Comparison of ENCODE assay signal across 8 cellular contexts in genomic region chr14:68816183-68816942, GRCh38. TPM values are rescaled to one million over a fixed set of nuclear protein-coding genes. Genes with fewer than 3 reads are reported as not detected.
A peak's percentile ranks its signal among the peaks of the same experiment; 100 is the strongest.
DNase-seq lines count a peak whose midpoint lies in the region; ATAC-seq, FAIRE-seq and TF ChIP-seq lines count a peak whose summit lies in the region.

No MANE protein-coding gene starts in this region.

- intact Hi-C loops in endothelial cell of umbilical vein (cut with micrococcal nuclease): loop anchor here (1.0 to 2.0 kb wide), 9 partner anchors 23 to 980 kb away; partner anchors contain the start of gene ZFP36L1

- POLR2A ChIA-PET in endothelial cell of umbilical vein (lab: Charles Lee): interaction anchor here (0.7 to 4.3 kb wide), 3 partner anchors 24 to 357 kb away, joined by 3 to 75 read pairs (median 12); partner anchors contain the start of gene ZFP36L1

- H3K4me2 ChIP-seq in endothelial cell of umbilical vein (ENCODE audit: insufficient read depth, low read length): no peak overlapping the region

- BruUV-seq in endothelial cell of umbilical vein (replicated peaks; lab: Mats Ljungman, UMichigan): no TSS peak

- H3K9ac ChIP-seq in NT2/D1 (ENCODE audit: insufficient read length, low read depth) (peak overlapping the region; percentile 86), endothelial cell of umbilical vein (replicated peaks; ENCODE audit: extremely low read depth, insufficient read depth, low read length) (peak overlapping the region; percentile 11)

- H3K36me3 ChIP-seq in NT2/D1 (ENCODE audit: insufficient read depth, insufficient read length, low read length) (no peaks in the 10 kb centered on the region), endothelial cell of umbilical vein (ENCODE audit: control insufficient read depth in 2 of 2, extremely low read depth in 1 of 2, insufficient read depth in 2 of 2, low read length in 2 of 2) (no peaks in the 10 kb centered on the region)

- peaks cover 2% of the 10 kb centered on the region for H3K79me2 ChIP-seq in endothelial cell of umbilical vein (ENCODE audit: control insufficient read depth, insufficient read depth, low read length)

- peaks cover 33% of the 10 kb centered on the region for H3K4me1 ChIP-seq in NT2/D1 (ENCODE audit: insufficient read depth, insufficient read length)
- peaks cover 21% of the 10 kb centered on the region for H3K4me1 ChIP-seq in endothelial cell of umbilical vein (ENCODE audit: control insufficient read depth, extremely low read depth, insufficient read depth, low read length)
- H3K4me1 ChIP-seq in mononuclear cell (ENCODE audit: insufficient read depth, low read length): peaks cover 67% of the 10 kb centered on the region

- DNase-seq in COLO829 (ENCODE audit: low spot score): peak; percentile 83
- DNase-seq in HT1080 (ENCODE audit: low read depth): peak; percentile 83
- DNase-seq in NT2/D1 (ENCODE audit: low read depth, low spot score): no peak
- peak; percentile 99 for DNase-seq in activated CD8-positive, alpha-beta memory T cell treated with anti-CD3 and anti-CD28 coated beads, Interleukin-2, amount 50 U/mL, for 48 hours
- peak; percentile 89 for DNase-seq in endothelial cell of umbilical vein (ENCODE audit: low read depth, low spot score)
- DNase-seq in stimulated activated CD8-positive, alpha-beta memory T cell treated with anti-CD3 and anti-CD28 coated beads, Interleukin-2, amount 100 ng/mL, for 48 hours (ENCODE audit: low read depth in 2 of 2): peak; percentile 87 to 88

- no peaks in the 10 kb centered on the region for H3K9me1 ChIP-seq in endothelial cell of umbilical vein (replicated peaks; ENCODE audit: control insufficient read depth, extremely low read depth, insufficient read depth, low read length)

- H4K20me1 ChIP-seq in endothelial cell of umbilical vein (replicated peaks; ENCODE audit: control insufficient read depth, extremely low read depth, insufficient read depth, low read length): no peaks in the 10 kb centered on the region

- peak; percentile 17 for ATAC-seq in GM19468 (IDR thresholded peaks at IDR 0.05; ENCODE audit: extremely low read depth, unreplicated experiment)

- peak; percentile 95 for TF ChIP-seq CTCF in endothelial cell of umbilical vein (IDR thresholded peaks at IDR 0.05; ENCODE audit: extremely low read depth in 1 of 2, insufficient read depth in 1 of 2, low read depth in 1 of 2, low read length in 2 of 2)

- TF ChIP-seq POLR2A in endothelial cell of umbilical vein (IDR thresholded peaks at IDR 0.05; ENCODE audit: low read depth, low read length): peak; percentile 46

- H3K9me3 ChIP-seq in NT2/D1 (ENCODE audit: insufficient read depth, low read length) (no peaks in the 10 kb centered on the region), endothelial cell of umbilical vein (replicated peaks; ENCODE audit: control insufficient read depth, insufficient read depth, low read length) (no peaks in the 10 kb centered on the region), mononuclear cell (ENCODE audit: low read depth, low read length) (no peaks in the 10 kb centered on the region)

- CTCF ChIA-PET in endothelial cell of umbilical vein (lab: Charles Lee): interaction anchor here (0.6 to 4.2 kb wide), 51 partner anchors 9 to 1000 kb away, joined by 3 to 58 read pairs (median 4); partner anchors contain the start of genes ZFP36L1 and ZFYVE26

- no peaks in the 10 kb centered on the region for H3K27me3 ChIP-seq in NT2/D1 (ENCODE audit: insufficient read depth, insufficient read length)
- H3K27me3 ChIP-seq in endothelial cell of umbilical vein (ENCODE audit: control insufficient read depth in 2 of 2, insufficient read depth in 2 of 2, low read length in 2 of 2): no peaks in the 10 kb centered on the region
- no peaks in the 10 kb centered on the region for H3K27me3 ChIP-seq in mononuclear cell (ENCODE audit: insufficient read depth, low read length)

- H3K4me3 ChIP-seq in NT2/D1 (ENCODE audit: insufficient read length, low read depth): peak overlapping the region; percentile 54
- peak overlapping the region in 1 of 3 experiments; percentile 24 for H3K4me3 ChIP-seq in endothelial cell of umbilical vein (replicated peaks in 1 of 3; ENCODE audit: insufficient read depth in 1 of 3, low read depth in 1 of 3, low read length in 3 of 3)
- peak overlapping the region; percentile 48 for H3K4me3 ChIP-seq in mononuclear cell (ENCODE audit: low read length)

- peak; percentile 97 for FAIRE-seq in endothelial cell of umbilical vein (lab: Jason Lieb, UNC)

- H3K27ac ChIP-seq in endothelial cell of umbilical vein (ENCODE audit: insufficient read depth, low read depth, low read length): peak overlapping the region; percentile 71

- peak overlapping the region; percentile 36 for H2AFZ ChIP-seq in endothelial cell of umbilical vein (ENCODE audit: low read depth, low read length)

- dilution Hi-C loops in endothelial cell of umbilical vein (cut with MboI; ENCODE audit: extremely low pct_ligation_motif_present, low sequenced_read_pairs): loop anchor here (25.0 kb wide), 1 partner anchor 879 kb away; no protein-coding TSS in a partner anchor

TF ChIP-seq in endothelial cell of umbilical vein, 7 proteins besides CTCF, POLR2A, EP300 and RAD21:
- TF ChIP-seq POLR2AphosphoS5 (IDR thresholded peaks at IDR 0.05; ENCODE audit: insufficient read depth, low read depth, low read length): peak; percentile 78
- peak; percentile 56 for TF ChIP-seq MAX (IDR thresholded peaks at IDR 0.05; ENCODE audit: insufficient read depth, insufficient read length)
- TF ChIP-seq MYC (IDR thresholded peaks at IDR 0.05; ENCODE audit: low read depth, low read length): peak; percentile 47
- TF ChIP-seq GATA2 (IDR thresholded peaks at IDR 0.05; ENCODE audit: insufficient read depth, insufficient read length, low read depth, low read length): no peak

RNA-seq across cellular contexts. Expression of gene ZFP36L1, which starts 23.5 kb away (rescaled TPM):
- total RNA-seq in HT1080 (2014; rRNA removed; shearing (Covaris generic)): 53.0 and 70.7 TPM in 2 replicates
- 142 and 183 TPM in 2 replicates for polyA plus RNA-seq in HT1080 (2015; cell fraction: cytosol; rRNA removed)
- 252 and 370 TPM in 2 replicates for polyA plus RNA-seq in HT1080 (2015; cell fraction: nucleus; rRNA removed)
- total RNA-seq in endothelial cell of umbilical vein (89.6 and 91.3 TPM in 2 replicates), mononuclear cell (228 TPM)
- 46.0 and 63.3 TPM in 2 replicates for polyA plus RNA-seq in endothelial cell of umbilical vein
- polyA plus RNA-seq in endothelial cell of umbilical vein (2011; cell fraction: cytosol; rRNA removed): 50.0 and 63.4 TPM in 2 replicates
- polyA plus RNA-seq in endothelial cell of umbilical vein (2011; cell fraction: nucleus; rRNA removed): 22.0 and 22.8 TPM in 2 replicates
- polyA plus RNA-seq in endothelial cell of umbilical vein (2012): 52.4 and 76.4 TPM in 2 replicates
- 16.9 and 24.7 TPM in 2 replicates for polyA minus RNA-seq in endothelial cell of umbilical vein
- 34.5 TPM for polyA minus RNA-seq in endothelial cell of umbilical vein (2011; cell fraction: cytosol; rRNA and poly(A)+ RNA removed)
- 15.7 and 25.6 TPM in 2 replicates for polyA minus RNA-seq in endothelial cell of umbilical vein (2011; cell fraction: nucleus; rRNA and poly(A)+ RNA removed)
